Comparison of ENCODE assay signal across 8 cellular contexts in genomic region chr7:35800718-35801391, GRCh38.
DNase-seq lines count a peak whose midpoint lies in the region; ATAC-seq and TF ChIP-seq lines count a peak whose summit lies in the region.

SEPTIN7 (plus strand) TSS chr7:35801057; CDS start chr7:35801210, 153 bp downstream.

- DNase-seq in AG09319 (ENCODE audit: extremely low read depth, low read depth), result peak; percentile 98
- peak; percentile 98 for DNase-seq in NCI-H446 treated with DMSO at 0.1 percent for 48 hours (lab: John Stamatoyannopoulos, UW)
- peak; percentile 99 for DNase-seq in cerebellar cortex (ENCODE audit: low spot score)
- DNase-seq in iris pigment epithelial cell (ENCODE audit: low read depth), result peak; percentile 99
- DNase-seq in stimulated activated CD4-positive, alpha-beta T cell treated with anti-CD3 and anti-CD28 coated beads, Interleukin-12 subunit alpha, Interleukin-12 subunit beta, amount 100 ng/mL, for 4 hours, result peak; percentile 96

- TF ChIP-seq CTCF in AG09319 (IDR thresholded peaks at IDR 0.05; ENCODE audit: low read depth, low read length), result no peak

- ATAC-seq in GM19035 (IDR thresholded peaks at IDR 0.05; ENCODE audit: unreplicated experiment), result peak; percentile 82
- ATAC-seq in HG03354 (IDR thresholded peaks at IDR 0.05; ENCODE audit: poor library complexity, severe bottlenecking, unreplicated experiment), result peak; percentile 88
- ATAC-seq in activated CD4-positive, CD25-positive, alpha-beta regulatory T cell treated with anti-CD3 and anti-CD28 coated beads, Interleukin-2, amount 50 U/mL, for 24 hours, result peak; percentile 90 to 93

Comparison
In these comparisons a context has a peak if more than half of its experiments do, and no peak if none do; other contexts are left out.
1. Peak in every context shown above with its lines: DNase-seq and ATAC-seq.